In the genomic region with DNA sequence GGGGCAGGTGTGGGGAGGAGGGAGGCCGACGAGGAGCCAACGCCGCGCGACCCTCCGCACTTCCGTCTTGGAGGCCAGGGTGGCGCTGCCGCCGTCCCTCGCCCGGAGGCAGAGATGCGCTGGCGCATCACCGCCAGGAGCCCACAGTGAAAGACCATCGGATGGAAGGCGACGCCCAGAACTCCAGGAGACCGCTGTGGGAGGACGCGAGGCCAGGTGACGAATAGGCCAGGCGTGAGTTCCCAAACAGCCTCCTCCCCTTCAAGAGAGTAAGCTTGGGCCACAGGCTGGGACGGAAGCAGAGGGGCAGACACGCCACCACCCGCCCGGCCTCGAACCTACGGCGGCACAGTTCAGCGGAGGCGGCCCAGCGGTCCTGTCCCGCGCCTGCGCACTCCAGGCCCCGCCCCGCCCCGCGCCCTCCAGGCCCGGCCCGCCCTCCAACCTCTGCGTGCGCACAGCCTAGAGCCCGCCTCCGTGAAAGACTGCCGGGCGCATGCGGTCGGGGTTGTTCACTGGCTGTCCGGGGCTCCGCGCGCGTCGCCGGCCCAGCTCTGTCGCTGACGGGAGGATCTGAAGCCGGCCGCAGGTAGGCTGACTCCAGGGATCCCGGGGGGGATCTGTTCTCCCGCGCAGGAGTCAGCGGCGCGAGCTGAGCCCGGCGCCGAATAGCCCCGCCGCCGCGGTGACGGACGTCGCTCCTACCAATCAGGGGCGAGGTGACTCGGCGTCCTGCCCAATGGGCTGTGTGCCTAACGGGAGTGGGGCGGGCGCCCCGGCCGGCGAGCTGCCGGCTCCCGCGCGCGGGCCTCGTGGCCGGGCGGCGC, we compare ENCODE assay signal across 8 cellular contexts. TPM values are rescaled to one million over a fixed set of nuclear protein-coding genes. Genes with fewer than 3 reads are reported as not detected.
DNase-seq lines count a peak whose midpoint lies in the region; ATAC-seq lines count a peak whose summit lies in the region.

A gene with protein sequence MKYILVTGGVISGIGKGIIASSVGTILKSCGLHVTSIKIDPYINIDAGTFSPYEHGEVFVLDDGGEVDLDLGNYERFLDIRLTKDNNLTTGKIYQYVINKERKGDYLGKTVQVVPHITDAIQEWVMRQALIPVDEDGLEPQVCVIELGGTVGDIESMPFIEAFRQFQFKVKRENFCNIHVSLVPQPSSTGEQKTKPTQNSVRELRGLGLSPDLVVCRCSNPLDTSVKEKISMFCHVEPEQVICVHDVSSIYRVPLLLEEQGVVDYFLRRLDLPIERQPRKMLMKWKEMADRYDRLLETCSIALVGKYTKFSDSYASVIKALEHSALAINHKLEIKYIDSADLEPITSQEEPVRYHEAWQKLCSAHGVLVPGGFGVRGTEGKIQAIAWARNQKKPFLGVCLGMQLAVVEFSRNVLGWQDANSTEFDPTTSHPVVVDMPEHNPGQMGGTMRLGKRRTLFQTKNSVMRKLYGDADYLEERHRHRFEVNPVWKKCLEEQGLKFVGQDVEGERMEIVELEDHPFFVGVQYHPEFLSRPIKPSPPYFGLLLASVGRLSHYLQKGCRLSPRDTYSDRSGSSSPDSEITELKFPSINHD (plus strand): TSS at position 456 of the 827 bp plus-strand sequence. CDS start 3,595 bp downstream, outside the sequence.

- no peaks in the 10 kb centered on the region for H3K27me3 Mint-ChIP-seq in activated T-helper 1 cell treated with anti-CD3 and anti-CD28 coated beads, Interleukin-12 subunit alpha, Interleukin-12 subunit beta, Interleukin-2, Interleukin-4 antibody, amounts not matched to agents 30 ng/mL and 10 ng/mL and 1 ng/mL, durations not matched to agents 14 hours and 24 hours and 36 hours (ENCODE audit: insufficient read depth)
- no peaks in the 10 kb centered on the region for H3K27me3 Mint-ChIP-seq in naive B cell
- no peaks in the 10 kb centered on the region for H3K27me3 Mint-ChIP-seq in stimulated activated memory B cell treated with anti-CD40 and anti-IgM and Interleukin-4, amounts not matched to agents 10 μg/mL and 1 μg/mL and 100 μg/mL, for 72 hours

- peaks cover 33% of the 10 kb centered on the region for H3K36me3 Mint-ChIP-seq in activated T-helper 1 cell treated with anti-CD3 and anti-CD28 coated beads, Interleukin-12 subunit alpha, Interleukin-12 subunit beta, Interleukin-2, Interleukin-4 antibody, amounts not matched to agents 30 ng/mL and 10 ng/mL and 1 ng/mL, durations not matched to agents 14 hours and 24 hours and 36 hours (ENCODE audit: low read depth)
- peaks cover 0 to 7% of the 10 kb centered on the region in 2 donors for H3K36me3 Mint-ChIP-seq in naive B cell
- H3K36me3 Mint-ChIP-seq in stimulated activated memory B cell treated with anti-CD40 and anti-IgM and Interleukin-4, amounts not matched to agents 10 μg/mL and 1 μg/mL and 100 μg/mL, for 72 hours = peaks cover 6% of the 10 kb centered on the region

- no peaks in the 10 kb centered on the region for H3K9me3 Mint-ChIP-seq in activated T-helper 1 cell treated with anti-CD3 and anti-CD28 coated beads, Interleukin-12 subunit alpha, Interleukin-12 subunit beta, Interleukin-2, Interleukin-4 antibody, amounts not matched to agents 30 ng/mL and 10 ng/mL and 1 ng/mL, durations not matched to agents 14 hours and 24 hours and 36 hours
- H3K9me3 Mint-ChIP-seq in naive B cell = no peaks in the 10 kb centered on the region
- H3K9me3 Mint-ChIP-seq in stimulated activated memory B cell treated with anti-CD40 and anti-IgM and Interleukin-4, amounts not matched to agents 10 μg/mL and 1 μg/mL and 100 μg/mL, for 72 hours = no peaks in the 10 kb centered on the region

- H3K4me1 Mint-ChIP-seq in activated T-helper 1 cell treated with anti-CD3 and anti-CD28 coated beads, Interleukin-12 subunit alpha, Interleukin-12 subunit beta, Interleukin-2, Interleukin-4 antibody, amounts not matched to agents 30 ng/mL and 10 ng/mL and 1 ng/mL, durations not matched to agents 14 hours and 24 hours and 36 hours (ENCODE audit: low read depth) = peaks cover 45% of the 10 kb centered on the region
- peaks cover 19 to 24% (median 21%) of the 10 kb centered on the region in 3 donors for H3K4me1 Mint-ChIP-seq in naive B cell
- H3K4me1 Mint-ChIP-seq in stimulated activated memory B cell treated with anti-CD40 and anti-IgM and Interleukin-4, amounts not matched to agents 10 μg/mL and 1 μg/mL and 100 μg/mL, for 72 hours = peaks cover 27% of the 10 kb centered on the region

- intact Hi-C loops in activated T-helper 1 cell treated with anti-CD3 and anti-CD28 coated beads, Interleukin-12 subunit alpha, Interleukin-12 subunit beta, Interleukin-2, Interleukin-4 antibody, amounts not matched to agents 30 ng/mL and 10 ng/mL and 1 ng/mL, durations not matched to agents 14 hours and 24 hours and 36 hours (cut with micrococcal nuclease) = loop anchor here (1.0 to 10.0 kb wide), 7 partner anchors 117 to 1477 kb away; a partner anchor contains a TSS

- peak within 1 kb of the TSS; percentile 97 for H3K27ac Mint-ChIP-seq in activated T-helper 1 cell treated with anti-CD3 and anti-CD28 coated beads, Interleukin-12 subunit alpha, Interleukin-12 subunit beta, Interleukin-2, Interleukin-4 antibody, amounts not matched to agents 30 ng/mL and 10 ng/mL and 1 ng/mL, durations not matched to agents 14 hours and 24 hours and 36 hours
- H3K27ac Mint-ChIP-seq in naive B cell = peak within 1 kb of the TSS; percentile 77 to 98 (median 96)
- peak within 1 kb of the TSS; percentile 82 for H3K27ac Mint-ChIP-seq in stimulated activated memory B cell treated with anti-CD40 and anti-IgM and Interleukin-4, amounts not matched to agents 10 μg/mL and 1 μg/mL and 100 μg/mL, for 72 hours

- DNase-seq in ELF-1 (ENCODE audit: low read depth, low spot score) = peak; percentile 95
- DNase-seq in GOT3 (lab: John Stamatoyannopoulos, UW) = peak; percentile 96
- DNase-seq in LHCN-M2 (ENCODE audit: low read depth) = peak; percentile 92
- DNase-seq in RPMI7951 (ENCODE audit: low read depth) = peak; percentile 91
- peak; percentile 90 for DNase-seq in activated T-helper 1 cell treated with anti-CD3 and anti-CD28 coated beads, Interleukin-12 subunit alpha, Interleukin-12 subunit beta, Interleukin-2, Interleukin-4 antibody, amounts not matched to agents 30 ng/mL and 10 ng/mL and 1 ng/mL, durations not matched to agents 14 hours and 24 hours and 36 hours (ENCODE audit: low spot score)
- DNase-seq in fibroblast of gingiva (ENCODE audit: low read depth) = peak; percentile 92
- peak; percentile 93 for DNase-seq in naive B cell

- ATAC-seq in naive B cell (ENCODE audit: low read depth in 2 of 2) = peak; percentile 88
- peak; percentile 95 for ATAC-seq in stimulated activated memory B cell treated with anti-CD40 and anti-IgM and Interleukin-4, amounts not matched to agents 10 μg/mL and 1 μg/mL and 100 μg/mL, for 72 hours

- peak within 1 kb of the TSS; percentile 90 for H3K4me3 Mint-ChIP-seq in activated T-helper 1 cell treated with anti-CD3 and anti-CD28 coated beads, Interleukin-12 subunit alpha, Interleukin-12 subunit beta, Interleukin-2, Interleukin-4 antibody, amounts not matched to agents 30 ng/mL and 10 ng/mL and 1 ng/mL, durations not matched to agents 14 hours and 24 hours and 36 hours
- peak within 1 kb of the TSS; percentile 78 to 98 (median 95) for H3K4me3 Mint-ChIP-seq in naive B cell
- peak within 1 kb of the TSS; percentile 90 for H3K4me3 Mint-ChIP-seq in stimulated activated memory B cell treated with anti-CD40 and anti-IgM and Interleukin-4, amounts not matched to agents 10 μg/mL and 1 μg/mL and 100 μg/mL, for 72 hours

RNA-seq across cellular contexts. Expression of the gene that starts here (rescaled TPM):
- total RNA-seq in LHCN-M2 (2014; rRNA removed) = 46.2 and 55.1 TPM in 2 replicates
- 34.4 TPM for polyA plus RNA-seq in LHCN-M2 (2012)
- 23.5 and 25.6 TPM in 2 replicates for total RNA-seq in RPMI7951 (2014; rRNA removed; shearing (Covaris generic))
- 172 and 174 TPM in 2 replicates for total RNA-seq in activated T-helper 1 cell treated with anti-CD3 and anti-CD28 coated beads, Interleukin-12 subunit alpha, Interleukin-12 subunit beta, Interleukin-2, Interleukin-4 antibody, amounts not matched to agents 30 ng/mL and 10 ng/mL and 1 ng/mL, durations not matched to agents 14 hours and 24 hours and 36 hours
- polyA plus RNA-seq in naive B cell (ENCODE audit: low read depth in 6 of 6) = 10 to 100 TPM; 13.8 to 18.0 (median 15.8) TPM

Comparison
In these comparisons a context has a peak if more than half of its experiments do, and no peak if none do; other contexts are left out.
1. Peak in every context shown above with its lines: DNase-seq and ATAC-seq.